9 cellular contexts compared by ENCODE assay signal in the genomic region with DNA sequence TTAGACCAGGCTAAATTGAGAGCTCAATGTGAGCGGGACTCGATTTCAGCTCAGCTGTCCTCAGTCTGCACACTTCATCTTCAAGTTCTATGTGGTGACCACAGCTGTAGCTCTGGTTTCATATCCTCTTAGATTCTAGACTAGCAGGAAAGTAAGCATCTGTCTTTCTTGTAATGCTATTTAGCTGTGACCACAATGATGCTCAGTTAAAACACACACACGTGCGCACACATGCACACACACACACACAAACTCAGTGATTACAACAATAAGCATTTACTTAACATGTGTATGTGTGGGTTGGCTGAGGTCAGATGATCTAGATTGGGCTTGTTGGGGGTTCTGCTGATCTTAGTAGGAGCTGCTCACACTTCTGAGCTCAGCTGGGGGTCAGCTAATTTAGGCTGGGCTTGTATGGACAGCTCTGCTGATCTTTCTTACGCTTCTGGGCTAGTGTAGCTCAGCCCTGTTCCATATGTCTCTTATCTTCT.
A peak's percentile ranks its signal among the peaks of the same experiment; 100 is the strongest.
DNase-seq lines count a peak whose midpoint lies in the region; ATAC-seq and TF ChIP-seq lines count a peak whose summit lies in the region.
"Had no signal": no experiment of that assay in that cellular context is flagged by ENCODE, and none has a peak within 500 bp of the region (broad histone marks: within the 10 kb centered on the region; RNA-seq: fewer than 3 reads in every experiment).

No MANE protein-coding gene starts in this region.

- peak; percentile 94 for DNase-seq in AG10803 (ENCODE audit: low read depth)
- DNase-seq in GM19240 (ENCODE audit: insufficient read length, low spot score): peak; percentile 47
- DNase-seq in SJCRH30: peak; percentile 85 to 92
- DNase-seq in activated CD4-positive, alpha-beta T cell treated with anti-CD3 and anti-CD28 coated beads for 36 hours: no peak
- DNase-seq in activated CD4-positive, alpha-beta T cell treated with anti-CD3 and anti-CD28 coated beads, Interleukin-2, amount 50 U/mL, for 48 hours: no peak
- no peak for DNase-seq in activated T-helper 2 cell treated with anti-CD3 and anti-CD28 coated beads, Interferon-gamma antibody, Interleukin-2, Interleukin-4, amounts not matched to agents 10 μg/mL and 5 μg/mL and 100 μg/mL, durations not matched to agents 14 hours and 24 hours and 36 hours (ENCODE audit: low spot score)
- DNase-seq in activated T-cell treated with anti-CD3 and anti-CD28 coated beads, Interleukin-2, amount 50 U/mL, for 4 hours: no peak
- DNase-seq: NCI-H524 treated with DMSO at 0.1 percent for 48 hours had no signal

- no peak overlapping the region for H3K4me3 ChIP-seq in AG10803 (ENCODE audit: low read length)
- no peak overlapping the region for H3K4me3 ChIP-seq in SJCRH30

- POLR2A ChIA-PET in activated CD4-positive, alpha-beta T cell treated with anti-CD3 and anti-CD28 coated beads for 36 hours (lab: Charles Lee): no interaction called here

- no peaks in the 10 kb centered on the region for H3K36me3 ChIP-seq in SJCRH30

- no peaks in the 10 kb centered on the region for H3K27me3 ChIP-seq in SJCRH30

- no peak overlapping the region for H3K27ac Mint-ChIP-seq in activated CD4-positive, alpha-beta T cell treated with anti-CD3 and anti-CD28 coated beads for 36 hours
- no peak overlapping the region for H3K27ac Mint-ChIP-seq in activated T-helper 2 cell treated with anti-CD3 and anti-CD28 coated beads, Interferon-gamma antibody, Interleukin-2, Interleukin-4, amounts not matched to agents 10 μg/mL and 5 μg/mL and 100 μg/mL, durations not matched to agents 14 hours and 24 hours and 36 hours

- peaks cover 2% of the 10 kb centered on the region for H3K9me3 Mint-ChIP-seq in activated CD4-positive, alpha-beta T cell treated with anti-CD3 and anti-CD28 coated beads for 36 hours (ENCODE audit: low read depth)
- no peaks in the 10 kb centered on the region for H3K9me3 Mint-ChIP-seq in activated T-helper 2 cell treated with anti-CD3 and anti-CD28 coated beads, Interferon-gamma antibody, Interleukin-2, Interleukin-4, amounts not matched to agents 10 μg/mL and 5 μg/mL and 100 μg/mL, durations not matched to agents 14 hours and 24 hours and 36 hours
- peaks cover 8% of the 10 kb centered on the region for H3K9me3 Mint-ChIP-seq in activated T-cell treated with anti-CD3 and anti-CD28 coated beads, Interleukin-2, amount 50 U/mL, for 4 hours

- CTCF ChIA-PET in activated CD4-positive, alpha-beta T cell treated with anti-CD3 and anti-CD28 coated beads for 36 hours (lab: Charles Lee): interaction anchor here (0.6 to 2.3 kb wide), 4 partner anchors 14 to 381 kb away, joined by 3 to 7 read pairs (median 3); no protein-coding TSS in a partner anchor

- H3K4me3 Mint-ChIP-seq in activated CD4-positive, alpha-beta T cell treated with anti-CD3 and anti-CD28 coated beads for 36 hours: no peak overlapping the region
- H3K4me3 Mint-ChIP-seq in activated T-helper 2 cell treated with anti-CD3 and anti-CD28 coated beads, Interferon-gamma antibody, Interleukin-2, Interleukin-4, amounts not matched to agents 10 μg/mL and 5 μg/mL and 100 μg/mL, durations not matched to agents 14 hours and 24 hours and 36 hours (ENCODE audit: low read depth): no peak overlapping the region
- no peak overlapping the region for H3K4me3 Mint-ChIP-seq in activated T-cell treated with anti-CD3 and anti-CD28 coated beads, Interleukin-2, amount 50 U/mL, for 4 hours

- intact Hi-C loops in activated CD4-positive, alpha-beta T cell treated with anti-CD3 and anti-CD28 coated beads for 36 hours (cut with DNase I, micrococcal nuclease): no loop called here
- intact Hi-C loops in activated T-helper 2 cell treated with anti-CD3 and anti-CD28 coated beads, Interferon-gamma antibody, Interleukin-2, Interleukin-4, amounts not matched to agents 10 μg/mL and 5 μg/mL and 100 μg/mL, durations not matched to agents 14 hours and 24 hours and 36 hours (cut with micrococcal nuclease): no loop called here

- peaks cover 44% of the 10 kb centered on the region for H3K4me1 ChIP-seq in SJCRH30

- peak overlapping the region; percentile 97 for H3K27ac ChIP-seq in SJCRH30

- peaks cover 3% of the 10 kb centered on the region for H3K27me3 Mint-ChIP-seq in activated CD4-positive, alpha-beta T cell treated with anti-CD3 and anti-CD28 coated beads for 36 hours
- peaks cover 12% of the 10 kb centered on the region for H3K27me3 Mint-ChIP-seq in activated T-helper 2 cell treated with anti-CD3 and anti-CD28 coated beads, Interferon-gamma antibody, Interleukin-2, Interleukin-4, amounts not matched to agents 10 μg/mL and 5 μg/mL and 100 μg/mL, durations not matched to agents 14 hours and 24 hours and 36 hours (ENCODE audit: low read depth)
- peaks cover 5% of the 10 kb centered on the region for H3K27me3 Mint-ChIP-seq in activated T-cell treated with anti-CD3 and anti-CD28 coated beads, Interleukin-2, amount 50 U/mL, for 4 hours (ENCODE audit: low read depth)

- no peaks in the 10 kb centered on the region for H3K36me3 Mint-ChIP-seq in activated CD4-positive, alpha-beta T cell treated with anti-CD3 and anti-CD28 coated beads for 36 hours (ENCODE audit: low read depth)
- H3K36me3 Mint-ChIP-seq in activated T-helper 2 cell treated with anti-CD3 and anti-CD28 coated beads, Interferon-gamma antibody, Interleukin-2, Interleukin-4, amounts not matched to agents 10 μg/mL and 5 μg/mL and 100 μg/mL, durations not matched to agents 14 hours and 24 hours and 36 hours (ENCODE audit: low read depth): no peaks in the 10 kb centered on the region
- no peaks in the 10 kb centered on the region for H3K36me3 Mint-ChIP-seq in activated T-cell treated with anti-CD3 and anti-CD28 coated beads, Interleukin-2, amount 50 U/mL, for 4 hours (ENCODE audit: insufficient read depth)

- H3K4me1 Mint-ChIP-seq in activated CD4-positive, alpha-beta T cell treated with anti-CD3 and anti-CD28 coated beads for 36 hours: peaks cover 3% of the 10 kb centered on the region
- H3K4me1 Mint-ChIP-seq in activated T-helper 2 cell treated with anti-CD3 and anti-CD28 coated beads, Interferon-gamma antibody, Interleukin-2, Interleukin-4, amounts not matched to agents 10 μg/mL and 5 μg/mL and 100 μg/mL, durations not matched to agents 14 hours and 24 hours and 36 hours (ENCODE audit: low read depth): peaks cover 13% of the 10 kb centered on the region
- peaks cover 18% of the 10 kb centered on the region for H3K4me1 Mint-ChIP-seq in activated T-cell treated with anti-CD3 and anti-CD28 coated beads, Interleukin-2, amount 50 U/mL, for 4 hours (ENCODE audit: low read depth)

- peak; percentile 99 for ATAC-seq in HG03039 (IDR thresholded peaks at IDR 0.05; ENCODE audit: unreplicated experiment)
- ATAC-seq in activated CD4-positive, alpha-beta T cell treated with anti-CD3 and anti-CD28 coated beads for 36 hours: no peak
- ATAC-seq in activated T-cell treated with anti-CD3 and anti-CD28 coated beads, Interleukin-2, amount 50 U/mL, for 4 hours: no peak

- TF ChIP-seq CTCF in AG10803 (conservative IDR thresholded peaks at IDR 0.05; ENCODE audit: low read length): no peak

- no peaks in the 10 kb centered on the region for H3K9me3 ChIP-seq in SJCRH30 (replicated peaks)

Comparison
In these comparisons a context has a peak if more than half of its experiments do, and no peak if none do; other contexts are left out.
1. DNase-seq: peak in AG10803 (single experiment), GM19240 (single experiment) and SJCRH30 (2 of 2); none in activated CD4-positive, alpha-beta T cell treated with anti-CD3 and anti-CD28 coated beads for 36 hours (single experiment), activated CD4-positive, alpha-beta T cell treated with anti-CD3 and anti-CD28 coated beads, Interleukin-2, amount 50 U/mL, for 48 hours (0 of 2), activated T-helper 2 cell treated with anti-CD3 and anti-CD28 coated beads, Interferon-gamma antibody, Interleukin-2, Interleukin-4, amounts not matched to agents 10 μg/mL and 5 μg/mL and 100 μg/mL, durations not matched to agents 14 hours and 24 hours and 36 hours (single experiment) and activated T-cell treated with anti-CD3 and anti-CD28 coated beads, Interleukin-2, amount 50 U/mL, for 4 hours (single experiment).